Comparison of ENCODE assay signal across 8 cellular contexts in the genomic region with DNA sequence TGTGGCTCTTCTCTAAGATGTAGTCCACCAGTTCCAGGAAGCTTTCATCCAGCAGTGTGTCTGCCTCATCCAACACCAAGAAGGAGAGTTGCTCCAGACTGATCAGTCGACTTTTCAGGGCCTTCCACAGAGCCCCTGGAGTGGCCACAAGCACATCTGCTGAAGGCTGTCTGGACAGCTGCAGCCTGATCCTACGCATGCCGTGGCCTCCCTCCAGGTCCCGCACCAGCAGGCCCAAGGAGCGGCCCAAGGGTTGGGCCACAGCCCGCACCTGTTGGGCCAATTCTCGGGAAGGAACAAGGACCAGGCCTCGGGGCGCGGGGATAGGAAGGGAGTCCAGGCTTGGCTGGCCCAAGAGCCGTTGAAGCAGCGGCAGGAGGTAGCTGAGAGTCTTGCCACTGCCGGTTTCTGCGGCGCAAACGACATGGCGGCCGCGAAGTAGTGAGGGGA. TPM values are rescaled to one million over a fixed set of nuclear protein-coding genes. Genes with fewer than 3 reads are reported as not detected.
DNase-seq lines count a peak whose midpoint lies in the region; ATAC-seq and TF ChIP-seq lines count a peak whose summit lies in the region.

No MANE protein-coding gene starts in this region.

- no peaks in the 10 kb centered on the region for H3K9me3 Mint-ChIP-seq in natural killer cell

- 21 to 22% methylated on average over 19 of the region's 19 CpGs for WGBS in ectodermal cell, 2 experiments

- peak overlapping the region; percentile 85; the same call in 1 of the 2 replicates for H2AFZ ChIP-seq in Loucy (ENCODE audit: low read length)

- H3K9me2 ChIP-seq in Loucy (replicated peaks; ENCODE audit: low read depth, low read length): no peaks in the 10 kb centered on the region

- intact Hi-C loops in natural killer cell (cut with micrococcal nuclease): loop anchor here (5.0 kb wide), 1 partner anchor 40 kb away; no protein-coding TSS in a partner anchor

- H3K4me2 ChIP-seq in Loucy (ENCODE audit: low read depth, low read length, poor library complexity, severe bottlenecking): peak overlapping the region; percentile 92

- H3K9me3 ChIP-seq in Loucy (ENCODE audit: insufficient read depth, low read depth, low read length) (no peaks in the 10 kb centered on the region), ectodermal cell (ENCODE audit: control insufficient read depth, low read length) (no peaks in the 10 kb centered on the region)

- no peaks in the 10 kb centered on the region for H3K36me3 ChIP-seq in Loucy (ENCODE audit: insufficient read depth, low read length)
- H3K36me3 ChIP-seq in ectodermal cell (ENCODE audit: control insufficient read depth, insufficient read depth, low read length): no peaks in the 10 kb centered on the region

- peak overlapping the region; percentile 87 for H3K9ac ChIP-seq in Loucy (ENCODE audit: low read depth, low read length, poor library complexity, severe bottlenecking)

- H3K27me3 ChIP-seq in Loucy (ENCODE audit: insufficient read depth, low read length, poor library complexity, severe bottlenecking) (peaks cover 4% of the 10 kb centered on the region), ectodermal cell (ENCODE audit: control insufficient read depth, insufficient read depth, low read length, poor library complexity, severe bottlenecking) (no peaks in the 10 kb centered on the region)

- no peak for TF ChIP-seq CTCF in Loucy (conservative IDR thresholded peaks at IDR 0.05; ENCODE audit: low read length)
- TF ChIP-seq CTCF in natural killer cell (IDR thresholded peaks at IDR 0.05): no peak

- peak overlapping the region; percentile 91 to 96 for H3K27ac Mint-ChIP-seq in natural killer cell

- H3K36me3 Mint-ChIP-seq in natural killer cell: peaks cover under 1% of the 10 kb centered on the region

- H3F3A ChIP-seq in Loucy (ENCODE audit: low read depth): no peaks in the 10 kb centered on the region

- H3K27me3 Mint-ChIP-seq in natural killer cell (ENCODE audit: low read depth in 2 of 2): no peaks in the 10 kb centered on the region

- peaks cover 26% of the 10 kb centered on the region for H3K4me1 ChIP-seq in Loucy (ENCODE audit: insufficient read depth, low read length, poor library complexity, severe bottlenecking)
- H3K4me1 ChIP-seq in ectodermal cell (ENCODE audit: control insufficient read depth, insufficient read depth, low read length): peaks cover 15% of the 10 kb centered on the region

- peak; percentile 27 for ATAC-seq in GM21447 (IDR thresholded peaks at IDR 0.05; ENCODE audit: unreplicated experiment)
- ATAC-seq in natural killer cell: no peak
- ATAC-seq in GM21367 (IDR thresholded peaks at IDR 0.05; ENCODE audit: unreplicated experiment): no peak

- DNase-seq in natural killer cell (no peak), DMS153 treated with DMSO at 0.1 percent for 48 hours (lab: John Stamatoyannopoulos, UW; ENCODE audit: unreplicated experiment) (no peak), LoVo (ENCODE audit: low spot score) (no peak), AG20443 (ENCODE audit: low spot score) (no peak)

- H3K4me3 ChIP-seq in Loucy (ENCODE audit: low read length, poor library complexity, severe bottlenecking): peak overlapping the region; percentile 95
- peak overlapping the region; percentile 100 for H3K4me3 ChIP-seq in ectodermal cell (ENCODE audit: insufficient read depth, low read depth, low read length)

- peaks cover 4% of the 10 kb centered on the region for H4K20me1 ChIP-seq in Loucy (ENCODE audit: insufficient read depth, low read length, poor library complexity, severe bottlenecking)

- peak overlapping the region; percentile 63 for H3K27ac ChIP-seq in ectodermal cell (ENCODE audit: insufficient read depth, low read depth, low read length, poor library complexity, severe bottlenecking)

- H3K4me1 Mint-ChIP-seq in natural killer cell: peaks cover 16 to 31% of the 10 kb centered on the region in 2 donors

- H3K79me2 ChIP-seq in Loucy (ENCODE audit: insufficient read depth, low read length): peaks cover 39% of the 10 kb centered on the region

- H3K4me3 Mint-ChIP-seq in natural killer cell: peak overlapping the region; percentile 99

RNA-seq across cellular contexts. Expression of a gene that starts 0.7 kb away (rescaled TPM):
- polyA plus RNA-seq in ectodermal cell (2013, experiment 1 of 4): 12.1 TPM
- 16.2 TPM for polyA plus RNA-seq in ectodermal cell (2013, experiment 2 of 4)
- polyA plus RNA-seq in ectodermal cell (2013, experiment 3 of 4): 14.4 TPM
- 14.5 TPM for polyA plus RNA-seq in ectodermal cell (2013, experiment 4 of 4)
- 10 to 100 TPM; 17.4 to 19.0 (median 17.9) TPM for total RNA-seq in natural killer cell

RNA-seq across cellular contexts. Expression of a gene that starts 0.8 kb away (rescaled TPM):
- polyA plus RNA-seq in ectodermal cell (2013, experiment 1 of 4): 16.3 TPM
- 14.7 TPM for polyA plus RNA-seq in ectodermal cell (2013, experiment 2 of 4)
- 17.3 TPM for polyA plus RNA-seq in ectodermal cell (2013, experiment 3 of 4)
- 16.6 TPM for polyA plus RNA-seq in ectodermal cell (2013, experiment 4 of 4)
- 10 to 100 TPM; 21.6 to 24.2 (median 22.7) TPM for total RNA-seq in natural killer cell

RNA-seq across cellular contexts. Expression of a gene that starts 6.6 kb away (rescaled TPM):
- polyA plus RNA-seq in ectodermal cell (2013, experiment 1 of 4): not detected
- polyA plus RNA-seq in ectodermal cell (2013, experiment 2 of 4): not detected
- polyA plus RNA-seq in ectodermal cell (2013, experiment 3 of 4): not detected
- polyA plus RNA-seq in ectodermal cell (2013, experiment 4 of 4): not detected
- total RNA-seq in natural killer cell: not detected

RNA-seq across cellular contexts. Expression of a gene that starts 23.0 kb away (rescaled TPM):
- not detected for polyA plus RNA-seq in ectodermal cell (2013, experiment 1 of 4)
- polyA plus RNA-seq in ectodermal cell (2013, experiment 2 of 4): not detected
- not detected for polyA plus RNA-seq in ectodermal cell (2013, experiment 3 of 4)
- not detected for polyA plus RNA-seq in ectodermal cell (2013, experiment 4 of 4)
- total RNA-seq in natural killer cell: 10 to 100 TPM; 47.2 to 64.1 (median 61.8) TPM

RNA-seq across cellular contexts. Expression of a gene that starts 42.0 kb away (rescaled TPM):
- polyA plus RNA-seq in ectodermal cell (2013, experiment 1 of 4): not detected
- not detected for polyA plus RNA-seq in ectodermal cell (2013, experiment 2 of 4)
- not detected for polyA plus RNA-seq in ectodermal cell (2013, experiment 3 of 4)
- polyA plus RNA-seq in ectodermal cell (2013, experiment 4 of 4): not detected
- under 1 TPM; 0.53 to 1.00 (median 0.96) TPM for total RNA-seq in natural killer cell
